Comparison of ENCODE assay signal across 9 cellular contexts in genomic region chr16:89505204-89506112, GRCh38. TPM values are rescaled to one million over a fixed set of nuclear protein-coding genes. Genes with fewer than 3 reads are reported as not detected.
A peak's percentile ranks its signal among the peaks of the same experiment; 100 is the strongest.
DNase-seq lines count a peak whose midpoint lies in the region; ATAC-seq and TF ChIP-seq lines count a peak whose summit lies in the region.
"Had no signal": no experiment of that assay in that cellular context is flagged by ENCODE, and none has a peak within 500 bp of the region (broad histone marks: within the 10 kb centered on the region; RNA-seq: fewer than 3 reads in every experiment).

No MANE protein-coding gene starts in this region.

- H3K27ac Mint-ChIP-seq in Calu3 (ENCODE audit: unreplicated experiment), result peak overlapping the region; percentile 94
- peak overlapping the region; percentile 90 for H3K27ac Mint-ChIP-seq in activated CD8-positive, alpha-beta T cell treated with anti-CD3 and anti-CD28 coated beads, Interleukin-2, amount 10 ng/mL, durations not matched to agents 7 days and 5 days
- H3K27ac Mint-ChIP-seq in endothelial cell (ENCODE audit: unreplicated experiment), result peak overlapping the region; percentile 50

- no peak for TF ChIP-seq CTCF in Calu3 (IDR thresholded peaks at IDR 0.05; ENCODE audit: unreplicated experiment)
- TF ChIP-seq CTCF in endothelial cell (IDR thresholded peaks at IDR 0.05; ENCODE audit: unreplicated experiment), result no peak

- BruUV-seq in Calu3 (replicated peaks; lab: Mats Ljungman, UMichigan), result TSS peak; percentile 14

- DNase-seq in Calu3 (peak; percentile 92), NCI-H2029 treated with DMSO at 0.1 percent for 48 hours (lab: John Stamatoyannopoulos, UW) (peak; percentile 21), endothelial cell (ENCODE audit: low spot score) (no peak)
- DNase-seq in activated CD8-positive, alpha-beta T cell treated with anti-CD3 and anti-CD28 coated beads, Interleukin-2, amount 10 ng/mL, durations not matched to agents 7 days and 5 days, result peak; percentile 92
- peak; percentile 68 to 78 for DNase-seq in stimulated activated CD8-positive, alpha-beta memory T cell treated with anti-CD3 and anti-CD28 coated beads, Interleukin-4, amount 100 ng/mL, for 4 hours (ENCODE audit: low read depth in 2 of 2, low spot score in 1 of 2)

- H3K27me3 Mint-ChIP-seq in Calu3 (ENCODE audit: unreplicated experiment), result no peaks in the 10 kb centered on the region
- no peaks in the 10 kb centered on the region for H3K27me3 Mint-ChIP-seq in activated CD8-positive, alpha-beta T cell treated with anti-CD3 and anti-CD28 coated beads, Interleukin-2, amount 10 ng/mL, durations not matched to agents 7 days and 5 days (ENCODE audit: low read depth)
- H3K27me3 Mint-ChIP-seq in endothelial cell (ENCODE audit: unreplicated experiment), result peaks cover 9% of the 10 kb centered on the region

- H3K27me3 ChIP-seq in muscle layer of duodenum (ENCODE audit: low read depth, low read length), result no peaks in the 10 kb centered on the region

- no peak overlapping the region for H3K4me3 ChIP-seq in muscle layer of duodenum (ENCODE audit: low read depth in 1 of 2, low read length in 2 of 2)
- H3K4me3 ChIP-seq: SK-N-MC had no signal

- ATAC-seq in GM21825 (IDR thresholded peaks at IDR 0.05; ENCODE audit: unreplicated experiment) (peak; percentile 39), HG02970 (IDR thresholded peaks at IDR 0.05; ENCODE audit: low FRiP score, unreplicated experiment) (no peak)
- peak; percentile 61 for ATAC-seq in activated CD8-positive, alpha-beta T cell treated with anti-CD3 and anti-CD28 coated beads, Interleukin-2, amount 10 ng/mL, durations not matched to agents 7 days and 5 days

- POLR2A ChIA-PET in activated CD8-positive, alpha-beta T cell treated with anti-CD3 and anti-CD28 coated beads, Interleukin-2, amount 10 ng/mL, durations not matched to agents 7 days and 5 days (lab: Charles Lee), result interaction anchor here (0.9 to 2.8 kb wide), 3 partner anchors 11 to 185 kb away, joined by 5 to 15 read pairs (median 7); no protein-coding TSS in a partner anchor

- intact Hi-C loops in Calu3 (cut with micrococcal nuclease; ENCODE audit: unreplicated experiment), result loop anchor here (5.0 kb wide), 1 partner anchor 173 kb away; no protein-coding TSS in a partner anchor

- H3K4me1 Mint-ChIP-seq in Calu3 (ENCODE audit: low read depth, unreplicated experiment) (peaks cover 34% of the 10 kb centered on the region), endothelial cell (ENCODE audit: unreplicated experiment) (peaks cover 21% of the 10 kb centered on the region)
- H3K4me1 Mint-ChIP-seq in activated CD8-positive, alpha-beta T cell treated with anti-CD3 and anti-CD28 coated beads, Interleukin-2, amount 10 ng/mL, durations not matched to agents 7 days and 5 days (ENCODE audit: low read depth), result peaks cover 32% of the 10 kb centered on the region

- H3K9me3 Mint-ChIP-seq in Calu3 (ENCODE audit: low read depth, unreplicated experiment), result no peaks in the 10 kb centered on the region
- H3K9me3 Mint-ChIP-seq in activated CD8-positive, alpha-beta T cell treated with anti-CD3 and anti-CD28 coated beads, Interleukin-2, amount 10 ng/mL, durations not matched to agents 7 days and 5 days (ENCODE audit: insufficient read depth), result no peaks in the 10 kb centered on the region
- no peaks in the 10 kb centered on the region for H3K9me3 Mint-ChIP-seq in endothelial cell (ENCODE audit: unreplicated experiment)

- H3K36me3 Mint-ChIP-seq in Calu3 (ENCODE audit: insufficient read depth, unreplicated experiment) (peaks cover 63% of the 10 kb centered on the region), endothelial cell (ENCODE audit: low read depth, unreplicated experiment) (no peaks in the 10 kb centered on the region)
- peaks cover 2% of the 10 kb centered on the region for H3K36me3 Mint-ChIP-seq in activated CD8-positive, alpha-beta T cell treated with anti-CD3 and anti-CD28 coated beads, Interleukin-2, amount 10 ng/mL, durations not matched to agents 7 days and 5 days (ENCODE audit: low read depth)

- peak overlapping the region; percentile 64 for H3K4me3 Mint-ChIP-seq in Calu3 (ENCODE audit: low read depth, unreplicated experiment)
- peak overlapping the region; percentile 65 for H3K4me3 Mint-ChIP-seq in activated CD8-positive, alpha-beta T cell treated with anti-CD3 and anti-CD28 coated beads, Interleukin-2, amount 10 ng/mL, durations not matched to agents 7 days and 5 days
- H3K4me3 Mint-ChIP-seq in endothelial cell (ENCODE audit: unreplicated experiment), result peak overlapping the region; percentile 73

- CTCF ChIA-PET in Calu3 (lab: Charles Lee), result interaction anchor here (0.7 kb wide), 1 partner anchor 456 kb away, joined by 4 read pairs; no protein-coding TSS in a partner anchor
- CTCF ChIA-PET in activated CD8-positive, alpha-beta T cell treated with anti-CD3 and anti-CD28 coated beads, Interleukin-2, amount 10 ng/mL, durations not matched to agents 7 days and 5 days (lab: Charles Lee), result interaction anchor here (0.9 to 2.1 kb wide), 3 partner anchors 10 to 172 kb away, joined by 3 to 8 read pairs (median 3); no protein-coding TSS in a partner anchor

- H3K9me3 ChIP-seq in muscle layer of duodenum (ENCODE audit: control insufficient read depth in 1 of 2, low read length in 2 of 2), result no peaks in the 10 kb centered on the region

- H3K27ac ChIP-seq in muscle layer of duodenum (ENCODE audit: low read length), result peak overlapping the region; percentile 88
- H3K27ac ChIP-seq: SK-N-MC had no signal

- peaks cover 2 to 9% of the 10 kb centered on the region in 2 donors for H3K36me3 ChIP-seq in muscle layer of duodenum (ENCODE audit: control insufficient read depth in 1 of 2, insufficient read depth in 2 of 2, low read length in 2 of 2)

- peaks cover 13 to 31% of the 10 kb centered on the region in 2 donors for H3K4me1 ChIP-seq in muscle layer of duodenum (ENCODE audit: control insufficient read depth in 1 of 2, insufficient read depth in 2 of 2, low read length in 2 of 2)

RNA-seq across cellular contexts. Expression of gene SPG7, which starts 2.7 kb away (rescaled TPM):
- 174 and 186 TPM in 2 replicates for total RNA-seq in Calu3 (2022)
- total RNA-seq in activated CD8-positive, alpha-beta T cell treated with anti-CD3 and anti-CD28 coated beads, Interleukin-2, amount 10 ng/mL, durations not matched to agents 7 days and 5 days, result 10 to 100 TPM; 94.7 to 98.4 TPM
- 207 TPM for total RNA-seq in endothelial cell (ENCODE audit: unreplicated experiment)

RNA-seq across cellular contexts. Expression of gene ANKRD11, which starts 15.1 kb away (rescaled TPM):
- 227 and 242 TPM in 2 replicates for total RNA-seq in Calu3 (2022)
- 100 to 1,000 TPM; 157 to 175 TPM for total RNA-seq in activated CD8-positive, alpha-beta T cell treated with anti-CD3 and anti-CD28 coated beads, Interleukin-2, amount 10 ng/mL, durations not matched to agents 7 days and 5 days
- 165 TPM for total RNA-seq in endothelial cell (ENCODE audit: unreplicated experiment)

RNA-seq across cellular contexts. Expression of gene RPL13, which starts 55.0 kb away (rescaled TPM):
- total RNA-seq in Calu3 (2022) (1,719 and 1,779 TPM in 2 replicates), endothelial cell (ENCODE audit: unreplicated experiment) (2,070 TPM)
- 1,000 to 10,000 TPM; 1,842 to 1,844 TPM for total RNA-seq in activated CD8-positive, alpha-beta T cell treated with anti-CD3 and anti-CD28 coated beads, Interleukin-2, amount 10 ng/mL, durations not matched to agents 7 days and 5 days
